Comparison of ENCODE assay signal across 1 cellular context in the genomic region with DNA sequence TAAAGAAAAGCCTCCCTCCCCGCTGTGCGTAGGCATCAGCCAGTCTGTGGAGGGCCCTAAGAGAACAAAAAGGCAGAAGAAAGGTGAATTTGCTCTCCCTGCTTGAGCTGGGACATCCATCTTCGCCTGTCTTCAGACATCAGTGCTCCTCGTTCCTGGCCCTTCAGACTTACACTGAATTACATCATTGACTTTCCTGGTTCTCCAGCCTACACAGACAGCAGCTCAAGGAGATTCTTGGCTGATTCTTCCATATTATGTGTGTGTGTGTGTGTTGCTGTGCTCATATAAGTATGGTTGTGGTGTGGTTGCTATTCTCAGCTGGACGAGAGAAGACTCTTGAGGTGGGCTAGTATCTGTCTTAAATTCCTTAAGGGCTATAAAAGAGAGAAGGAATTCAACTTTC.
TF ChIP-seq lines count a peak whose summit lies in the region.

No MANE protein-coding gene starts in this region.

TF ChIP-seq in K562, 482 proteins besides CTCF, POLR2A, EP300 and RAD21 (continued from another document and continues in another):
- TF ChIP-seq, protein P1, sequence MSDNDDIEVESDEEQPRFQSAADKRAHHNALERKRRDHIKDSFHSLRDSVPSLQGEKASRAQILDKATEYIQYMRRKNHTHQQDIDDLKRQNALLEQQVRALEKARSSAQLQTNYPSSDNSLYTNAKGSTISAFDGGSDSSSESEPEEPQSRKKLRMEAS (CRISPR knock-in tag; IDR thresholded peaks at IDR 0.05): no peak
- TF ChIP-seq, protein P2, sequence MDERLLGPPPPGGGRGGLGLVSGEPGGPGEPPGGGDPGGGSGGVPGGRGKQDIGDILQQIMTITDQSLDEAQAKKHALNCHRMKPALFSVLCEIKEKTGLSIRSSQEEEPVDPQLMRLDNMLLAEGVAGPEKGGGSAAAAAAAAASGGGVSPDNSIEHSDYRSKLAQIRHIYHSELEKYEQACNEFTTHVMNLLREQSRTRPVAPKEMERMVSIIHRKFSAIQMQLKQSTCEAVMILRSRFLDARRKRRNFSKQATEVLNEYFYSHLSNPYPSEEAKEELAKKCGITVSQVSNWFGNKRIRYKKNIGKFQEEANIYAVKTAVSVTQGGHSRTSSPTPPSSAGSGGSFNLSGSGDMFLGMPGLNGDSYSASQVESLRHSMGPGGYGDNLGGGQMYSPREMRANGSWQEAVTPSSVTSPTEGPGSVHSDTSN (CRISPR knock-in tag; IDR thresholded peaks at IDR 0.05; ENCODE audit: low read depth): 0 out of 2 replicates have a peak, but pooled peaks have one; percentile 5
- TF ChIP-seq, protein P2 (tag; conservative IDR thresholded peaks at IDR 0.05; ENCODE audit: low read depth): no peak; the same call in 1 of the 2 replicates
- TF ChIP-seq MNT (conservative IDR thresholded peaks at IDR 0.05): no peak
- TF ChIP-seq TRIM28 (IDR thresholded peaks at IDR 0.05): no peak
- TF ChIP-seq PHTF2 (CRISPR knock-in tag; IDR thresholded peaks at IDR 0.05): no peak
- no peak for TF ChIP-seq FOSL1 (tag; conservative IDR thresholded peaks at IDR 0.05)
- TF ChIP-seq, protein P3, sequence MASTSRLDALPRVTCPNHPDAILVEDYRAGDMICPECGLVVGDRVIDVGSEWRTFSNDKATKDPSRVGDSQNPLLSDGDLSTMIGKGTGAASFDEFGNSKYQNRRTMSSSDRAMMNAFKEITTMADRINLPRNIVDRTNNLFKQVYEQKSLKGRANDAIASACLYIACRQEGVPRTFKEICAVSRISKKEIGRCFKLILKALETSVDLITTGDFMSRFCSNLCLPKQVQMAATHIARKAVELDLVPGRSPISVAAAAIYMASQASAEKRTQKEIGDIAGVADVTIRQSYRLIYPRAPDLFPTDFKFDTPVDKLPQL (IDR thresholded peaks at IDR 0.05; ENCODE audit: extremely low read depth, insufficient read length): no peak
- TF ChIP-seq RFX5 (IDR thresholded peaks at IDR 0.05; ENCODE audit: low read depth, low read length): no peak
- no peak for TF ChIP-seq ZBTB40 (IDR thresholded peaks at IDR 0.05)
- no peak for TF ChIP-seq ZBTB40 (CRISPR knock-in tag; IDR thresholded peaks at IDR 0.05)
- no peak for TF ChIP-seq SRSF1 (IDR thresholded peaks at IDR 0.05; ENCODE audit: low read depth, low read length)
- no peak for TF ChIP-seq BCL6 (CRISPR knock-in tag; IDR thresholded peaks at IDR 0.05)
- no peak for TF ChIP-seq YBX1 (IDR thresholded peaks at IDR 0.05)
- TF ChIP-seq U2AF1 (optimal IDR thresholded peaks at IDR 0.05; ENCODE audit: low read depth, low read length): no peak
- TF ChIP-seq ZNF79 (CRISPR knock-in tag; IDR thresholded peaks at IDR 0.05; ENCODE audit: low read depth): no peak
- TF ChIP-seq HDAC3 (IDR thresholded peaks at IDR 0.05; ENCODE audit: borderline replicate concordance, partially characterized antibody): no peak
- TF ChIP-seq NEUROD1 (IDR thresholded peaks at IDR 0.05; ENCODE audit: borderline replicate concordance, low read depth, low read length, partially characterized antibody): no peak
- TF ChIP-seq MITF (IDR thresholded peaks at IDR 0.05): no peak
- TF ChIP-seq MYBL2 (IDR thresholded peaks at IDR 0.05; ENCODE audit: low read depth): no peak
- TF ChIP-seq MYBL2 (CRISPR knock-in tag; IDR thresholded peaks at IDR 0.05; ENCODE audit: borderline replicate concordance): no peak
- no peak; the same call in 1 of the 2 replicates for TF ChIP-seq ZNF395 (CRISPR knock-in tag; IDR thresholded peaks at IDR 0.05)
- TF ChIP-seq, protein P4, sequence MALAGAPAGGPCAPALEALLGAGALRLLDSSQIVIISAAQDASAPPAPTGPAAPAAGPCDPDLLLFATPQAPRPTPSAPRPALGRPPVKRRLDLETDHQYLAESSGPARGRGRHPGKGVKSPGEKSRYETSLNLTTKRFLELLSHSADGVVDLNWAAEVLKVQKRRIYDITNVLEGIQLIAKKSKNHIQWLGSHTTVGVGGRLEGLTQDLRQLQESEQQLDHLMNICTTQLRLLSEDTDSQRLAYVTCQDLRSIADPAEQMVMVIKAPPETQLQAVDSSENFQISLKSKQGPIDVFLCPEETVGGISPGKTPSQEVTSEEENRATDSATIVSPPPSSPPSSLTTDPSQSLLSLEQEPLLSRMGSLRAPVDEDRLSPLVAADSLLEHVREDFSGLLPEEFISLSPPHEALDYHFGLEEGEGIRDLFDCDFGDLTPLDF (CRISPR knock-in tag; IDR thresholded peaks at IDR 0.05): no peak
- no peak for TF ChIP-seq FIP1L1 (IDR thresholded peaks at IDR 0.05; ENCODE audit: low read depth, low read length, poor library complexity, severe bottlenecking)
- no peak for TF ChIP-seq SAFB (IDR thresholded peaks at IDR 0.05; ENCODE audit: borderline replicate concordance, low read depth, low read length)
- TF ChIP-seq POLR2AphosphoS5 (IDR thresholded peaks at IDR 0.05; ENCODE audit: control insufficient read depth, insufficient read depth, low read depth, low read length): no peak
- no peak for TF ChIP-seq SRSF9 (IDR thresholded peaks at IDR 0.05; ENCODE audit: borderline replicate concordance, low read depth, low read length)
- no peak for TF ChIP-seq RBM25 (IDR thresholded peaks at IDR 0.05; ENCODE audit: low read depth, low read length, severe bottlenecking)
- no peak for TF ChIP-seq ZNF740 (CRISPR knock-in tag; IDR thresholded peaks at IDR 0.05)
- no peak for TF ChIP-seq ZNF740 (tag; IDR thresholded peaks at IDR 0.05)
- TF ChIP-seq JUND (IDR thresholded peaks at IDR 0.05; ENCODE audit: borderline replicate concordance, low read depth, low read length): no peak
- TF ChIP-seq JUND (tag; IDR thresholded peaks at IDR 0.05; ENCODE audit: borderline replicate concordance, low read depth, low read length): no peak
- TF ChIP-seq HMGXB4 (CRISPR knock-in tag; IDR thresholded peaks at IDR 0.05): no peak
- TF ChIP-seq ZNF354B (CRISPR knock-in tag; IDR thresholded peaks at IDR 0.05): no peak
